ENCODE assay signal across 27 cellular contexts in the genomic region with DNA sequence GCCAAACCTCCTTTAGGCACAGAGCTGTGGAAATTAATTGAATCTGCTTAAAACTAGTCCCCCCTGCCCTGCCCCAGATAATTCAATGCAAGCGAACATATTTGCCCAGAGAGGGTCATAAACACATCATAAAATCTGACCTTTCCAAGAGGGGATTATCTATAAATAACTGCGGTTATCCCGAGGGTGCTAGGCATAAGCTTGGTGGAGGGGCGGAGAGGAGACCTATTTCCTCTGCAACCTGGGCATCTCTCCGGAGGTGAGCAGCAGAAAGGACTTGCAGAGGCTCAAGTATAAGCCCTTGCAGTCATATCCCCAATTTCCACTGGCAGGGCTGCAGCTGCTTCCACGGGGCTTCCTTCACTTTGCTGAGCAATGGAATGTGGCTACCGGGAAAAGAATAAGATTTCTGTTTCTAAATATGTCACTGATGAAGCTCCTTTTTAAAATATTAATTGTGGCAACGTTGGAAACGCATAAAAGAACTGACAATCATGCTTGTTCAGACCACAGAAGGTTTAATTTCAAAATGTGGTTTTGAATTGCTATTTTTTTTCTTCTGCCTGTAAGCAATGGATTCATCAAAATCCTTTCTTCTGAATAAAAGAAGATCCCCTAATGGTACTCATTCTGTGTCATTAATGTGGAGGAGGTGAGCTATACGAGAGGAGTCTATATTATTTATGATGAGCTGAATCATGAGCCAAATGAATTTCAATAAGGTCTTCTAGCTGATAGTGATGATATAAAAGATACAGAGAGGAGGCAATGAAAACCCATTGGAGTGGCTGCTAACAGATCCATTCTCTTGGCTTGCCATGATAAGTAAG.
A peak's percentile ranks its signal among the peaks of the same experiment; 100 is the strongest.
DNase-seq lines count a peak whose midpoint lies in the region; ATAC-seq, FAIRE-seq and TF ChIP-seq lines count a peak whose summit lies in the region.
"Had no signal": no experiment of that assay in that cellular context is flagged by ENCODE, and none has a peak within 500 bp of the region (broad histone marks: within the 10 kb centered on the region; RNA-seq: fewer than 3 reads in every experiment).

No MANE protein-coding gene starts in this region.

- H2AFZ ChIP-seq in keratinocyte (ENCODE audit: control insufficient read depth, low read length): no peak overlapping the region

- DNase-seq in NCI-H748 (lab: John Stamatoyannopoulos, UW; ENCODE audit: unreplicated experiment) (peak; percentile 25), NCI-H748 treated with DMSO at 0.1 percent for 48 hours (lab: John Stamatoyannopoulos, UW) (no peak), SK-MEL-5 (ENCODE audit: low read depth, low spot score) (peak; percentile 7), keratinocyte (ENCODE audit: low read depth, low spot score) (no peak), hippocampal formation (lab: John Stamatoyannopoulos, UW) (no peak), ureter (ENCODE audit: low spot score) (no peak), inferior parietal cortex (ENCODE audit: extremely low spot score) (no peak)
- DNase-seq: 8988T; activated CD8-positive, alpha-beta T cell treated with anti-CD3 and anti-CD28 coated beads, Interleukin-2, amount 10 ng/mL, durations not matched to agents 7 days and 5 days; activated gamma-delta T cell treated with Interleukin-2 at 50 U/mL for 16 hours; amniotic stem cell; DMS79; H7; mucosa of descending colon; NCI-H1417; NCI-H2107; spleen; stimulated activated CD4-positive, alpha-beta T cell treated with anti-CD3 and anti-CD28 coated beads, Interleukin-4, amount 100 ng/mL, for 4 hours; stimulated activated naive CD8-positive, alpha-beta T cell treated with anti-CD3 and anti-CD28 coated beads, Interleukin-15, Interleukin-2, amounts not matched to agents 100 U/mL and 50 U/mL, for 24 hours; thyroid gland had no signal

- H3K4me2 ChIP-seq in keratinocyte (ENCODE audit: control insufficient read depth, extremely low read depth, insufficient read depth, low read depth, low read length): no peak overlapping the region

- no peaks in the 10 kb centered on the region for H4K20me1 ChIP-seq in keratinocyte (ENCODE audit: control insufficient read depth, extremely low read depth, insufficient read depth, low read length)

- dilution Hi-C loops in keratinocyte (cut with MboI; ENCODE audit: extremely low pct_ligation_motif_present, low sequenced_read_pairs): no loop called here

- no peaks in the 10 kb centered on the region for H3K27me3 ChIP-seq in keratinocyte (ENCODE audit: control insufficient read depth, extremely low read depth, insufficient read depth, low read length)
- H3K27me3 ChIP-seq: neutrophil, spleen, thyroid gland had no signal

- H3K9me3 ChIP-seq in keratinocyte (ENCODE audit: control insufficient read depth, low read depth, low read length): no peaks in the 10 kb centered on the region
- H3K9me3 ChIP-seq: mucosa of descending colon, neutrophil, spleen, thyroid gland had no signal

- H3K4me3 ChIP-seq in keratinocyte (ENCODE audit: control insufficient read depth in 2 of 3, extremely low read depth in 1 of 3, insufficient read depth in 2 of 3, low read depth in 1 of 3, low read length in 3 of 3): no peak overlapping the region
- H3K4me3 ChIP-seq: mucosa of descending colon, spleen, thyroid gland had no signal

- no peaks in the 10 kb centered on the region for H3K9me1 ChIP-seq in keratinocyte (ENCODE audit: control insufficient read depth, extremely low read depth, insufficient read depth, low read length)

- H3K9ac ChIP-seq in keratinocyte (ENCODE audit: control insufficient read depth, extremely low read depth, insufficient read depth, low read length): no peak overlapping the region

- no peaks in the 10 kb centered on the region for H3K79me2 ChIP-seq in keratinocyte (ENCODE audit: control insufficient read depth, insufficient read depth, low read length)

- peaks cover 11% of the 10 kb centered on the region for H3K4me1 ChIP-seq in keratinocyte (ENCODE audit: control insufficient read depth, extremely low read depth, insufficient read depth, low read length)
- H3K4me1 ChIP-seq: thyroid gland had no signal

- TF ChIP-seq CTCF in keratinocyte (optimal IDR thresholded peaks at IDR 0.05 in 1 of 3, IDR thresholded peaks at IDR 0.05 in 1 of 3, conservative IDR thresholded peaks at IDR 0.05 in 1 of 3; ENCODE audit: extremely low read depth in 1 of 3, insufficient read depth in 2 of 3, low read length in 3 of 3): no peak

- in situ Hi-C loops in SK-MEL-5 (cut with HindIII; ENCODE audit: low pct_unique_long_range_greater_than_20kb, low sequenced_read_pairs): no loop called here

- no peak for ATAC-seq in GM19351 (IDR thresholded peaks at IDR 0.05; ENCODE audit: unreplicated experiment)
- ATAC-seq: activated CD4-positive, CD25-positive, alpha-beta regulatory T cell treated with anti-CD3 and anti-CD28 coated beads, Interleukin-2, amount 50 U/mL, for 24 hours; activated CD8-positive, alpha-beta T cell treated with anti-CD3 and anti-CD28 coated beads, Interleukin-2, amount 10 ng/mL, durations not matched to agents 7 days and 5 days; mucosa of descending colon; Right ventricle myocardium inferior; stimulated activated naive CD8-positive, alpha-beta T cell treated with anti-CD3 and anti-CD28 coated beads, Interleukin-15, Interleukin-2, amounts not matched to agents 100 U/mL and 50 U/mL, for 24 hours had no signal

- H3K27ac ChIP-seq in keratinocyte (ENCODE audit: control insufficient read depth, insufficient read depth, low read length): no peak overlapping the region
- H3K27ac ChIP-seq: epithelial cell of prostate, neutrophil, spleen, thyroid gland had no signal

- peak; percentile 39 for FAIRE-seq in keratinocyte (lab: Jason Lieb, UNC)
- FAIRE-seq: frontal cortex, islet of Langerhans had no signal

- no peaks in the 10 kb centered on the region for H3K36me3 ChIP-seq in keratinocyte (ENCODE audit: control insufficient read depth in 2 of 2, extremely low read depth in 1 of 2, insufficient read depth in 2 of 2, low read length in 2 of 2)
- H3K36me3 ChIP-seq: neutrophil, spleen, thyroid gland had no signal

Comparison
In these comparisons a context has a peak if more than half of its experiments do, and no peak if none do; other contexts are left out.
1. DNase-seq: peak in NCI-H748 (single experiment) and SK-MEL-5 (single experiment); none in NCI-H748 treated with DMSO at 0.1 percent for 48 hours (single experiment), keratinocyte (single experiment), hippocampal formation (0 of 2), ureter (single experiment) and inferior parietal cortex (single experiment).